In genomic region chr4:138062929-138063328, GRCh38 we compare ENCODE assay signal across 14 cellular contexts.
DNase-seq lines count a peak whose midpoint lies in the region; ATAC-seq, FAIRE-seq and TF ChIP-seq lines count a peak whose summit lies in the region.
"Had no signal": no experiment of that assay in that cellular context is flagged by ENCODE, and none has a peak within 500 bp of the region (broad histone marks: within the 10 kb centered on the region; RNA-seq: fewer than 3 reads in every experiment).

No MANE protein-coding gene starts in this region.

- no peaks in the 10 kb centered on the region for H3K79me2 ChIP-seq in keratinocyte (ENCODE audit: control insufficient read depth, insufficient read depth, low read length)

- no peaks in the 10 kb centered on the region for H3K4me1 ChIP-seq in keratinocyte (ENCODE audit: control insufficient read depth, extremely low read depth, insufficient read depth, low read length)
- H3K4me1 ChIP-seq: BLaER1, vagina had no signal

- FAIRE-seq in keratinocyte (lab: Jason Lieb, UNC), result peak; percentile 80
- FAIRE-seq: G401.6 had no signal

- H3K4me3 ChIP-seq in AG09309 (ENCODE audit: control insufficient read depth, low read depth, low read length) (no peak overlapping the region), keratinocyte (ENCODE audit: control insufficient read depth in 2 of 3, extremely low read depth in 1 of 3, insufficient read depth in 2 of 3, low read depth in 1 of 3, low read length in 3 of 3) (no peak overlapping the region)
- H3K4me3 ChIP-seq: BLaER1, MG63, vagina had no signal

- H3K9ac ChIP-seq in keratinocyte (ENCODE audit: control insufficient read depth, extremely low read depth, insufficient read depth, low read length), result no peak overlapping the region
- H3K9ac ChIP-seq: BLaER1 had no signal

- no peaks in the 10 kb centered on the region for H3K27me3 ChIP-seq in keratinocyte (ENCODE audit: control insufficient read depth, extremely low read depth, insufficient read depth, low read length)
- H3K27me3 ChIP-seq: BLaER1, MG63, vagina had no signal

- TF ChIP-seq CTCF in AG09309 (IDR thresholded peaks at IDR 0.05; ENCODE audit: control insufficient read depth, insufficient read depth, low read depth, low read length, missing control alignments), result peak; percentile 33
- TF ChIP-seq CTCF in keratinocyte (optimal IDR thresholded peaks at IDR 0.05 in 1 of 3, IDR thresholded peaks at IDR 0.05 in 1 of 3, conservative IDR thresholded peaks at IDR 0.05 in 1 of 3; ENCODE audit: extremely low read depth in 1 of 3, insufficient read depth in 2 of 3, low read length in 3 of 3), result peak in 2 of 3 experiments; percentile 38 to 59

- ATAC-seq in HG02623 (IDR thresholded peaks at IDR 0.05; ENCODE audit: unreplicated experiment), result no peak
- ATAC-seq in GM21737 (IDR thresholded peaks at IDR 0.05; ENCODE audit: unreplicated experiment), result no peak

- no peak overlapping the region for H3K27ac ChIP-seq in keratinocyte (ENCODE audit: control insufficient read depth, insufficient read depth, low read length)
- H3K27ac ChIP-seq: BLaER1, vagina had no signal

- H4K20me1 ChIP-seq in keratinocyte (ENCODE audit: control insufficient read depth, extremely low read depth, insufficient read depth, low read length), result no peaks in the 10 kb centered on the region
- H4K20me1 ChIP-seq: BLaER1 had no signal

- H3K9me1 ChIP-seq in keratinocyte (ENCODE audit: control insufficient read depth, extremely low read depth, insufficient read depth, low read length), result no peaks in the 10 kb centered on the region

- DNase-seq in AG09309 (ENCODE audit: low read depth) (no peak), M059J (ENCODE audit: low read depth) (peak; percentile 56), dedifferentiated amniotic fluid mesenchymal stem cell (ENCODE audit: extremely low spot score) (peak; percentile 23), keratinocyte (ENCODE audit: low read depth, low spot score) (peak; percentile 15), HUDEP-2 (lab: John Stamatoyannopoulos, UW; ENCODE audit: unreplicated experiment in 76 of 76) (no peak), UCSD-AML1 (lab: John Stamatoyannopoulos, UW; ENCODE audit: unreplicated experiment) (no peak)
- DNase-seq: activated CD8-positive, alpha-beta memory T cell treated with anti-CD3 and anti-CD28 coated beads for 24 hours; MG63; stimulated activated CD4-positive, alpha-beta T cell treated with anti-CD3 and anti-CD28 coated beads, Interleukin-1b, Interleukin-23, amount 100 ng/mL, for 48 hours had no signal

- no peaks in the 10 kb centered on the region for H3K9me3 ChIP-seq in keratinocyte (ENCODE audit: control insufficient read depth, low read depth, low read length)
- H3K9me3 ChIP-seq: MG63, vagina had no signal

- no peak overlapping the region for H3K4me2 ChIP-seq in keratinocyte (ENCODE audit: control insufficient read depth, extremely low read depth, insufficient read depth, low read depth, low read length)
- H3K4me2 ChIP-seq: BLaER1 had no signal

- dilution Hi-C loops in keratinocyte (cut with MboI; ENCODE audit: extremely low pct_ligation_motif_present, low sequenced_read_pairs), result no loop called here

- H3K36me3 ChIP-seq in keratinocyte (ENCODE audit: control insufficient read depth in 2 of 2, extremely low read depth in 1 of 2, insufficient read depth in 2 of 2, low read length in 2 of 2), result no peaks in the 10 kb centered on the region
- H3K36me3 ChIP-seq: MG63, vagina had no signal

- H2AFZ ChIP-seq in keratinocyte (ENCODE audit: control insufficient read depth, low read length), result peak overlapping the region; percentile 60

Comparison
In these comparisons a context has a peak if more than half of its experiments do, and no peak if none do; other contexts are left out.
1. DNase-seq: peak in M059J (single experiment), dedifferentiated amniotic fluid mesenchymal stem cell (single experiment) and keratinocyte (single experiment); none in AG09309 (single experiment), HUDEP-2 (0 of 76) and UCSD-AML1 (single experiment).